8 cellular contexts compared by ENCODE assay signal in the genomic region with DNA sequence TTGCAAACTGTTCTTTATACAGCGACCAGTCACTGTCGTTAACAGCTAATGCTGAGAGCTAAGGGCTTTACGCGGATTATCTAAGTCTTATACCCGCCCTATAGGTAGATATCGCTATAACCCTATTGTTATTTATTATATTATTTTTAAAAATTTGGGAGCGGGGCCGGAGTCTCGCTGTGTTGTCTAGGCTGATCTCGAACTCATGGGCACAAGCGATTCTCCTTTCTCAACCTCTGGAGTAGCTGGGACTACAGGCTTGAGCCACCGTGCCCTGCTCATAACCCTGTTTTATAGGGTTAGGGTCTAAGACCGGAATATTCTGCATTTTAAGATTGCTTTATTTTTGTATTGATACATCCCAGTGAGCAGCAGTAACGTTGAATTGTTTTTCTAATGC. TPM values are rescaled to one million over a fixed set of nuclear protein-coding genes. Genes with fewer than 3 reads are reported as not detected.
A peak's percentile ranks its signal among the peaks of the same experiment; 100 is the strongest.
DNase-seq lines count a peak whose midpoint lies in the region; ATAC-seq and TF ChIP-seq lines count a peak whose summit lies in the region.

No MANE protein-coding gene starts in this region.

- POLR2A ChIA-PET in activated naive CD8-positive, alpha-beta T cell treated with anti-CD3 and anti-CD28 coated beads, Interleukin-2, amount 10 ng/mL, durations not matched to agents 7 days and 5 days (lab: Charles Lee): interaction anchor here (0.6 to 2.1 kb wide), 7 partner anchors 23 to 1543 kb away, joined by 3 to 10 read pairs (median 3); partner anchors contain the start of genes TCF25 and ZNF778

- no peaks in the 10 kb centered on the region for H3K9me3 ChIP-seq in left lung
- H3K9me3 ChIP-seq in testis: no peaks in the 10 kb centered on the region

- peak overlapping the region; percentile 91 to 93 for H3K27ac ChIP-seq in left lung
- H3K27ac ChIP-seq in testis: peak overlapping the region; percentile 95 to 97

- H3K4me1 Mint-ChIP-seq in activated CD4-positive, alpha-beta T cell treated with anti-CD3 and anti-CD28 coated beads, Interleukin-2, amount 10 ng/mL, durations not matched to agents 24 days and 14 days: peaks cover 18% of the 10 kb centered on the region
- peaks cover 18% of the 10 kb centered on the region for H3K4me1 Mint-ChIP-seq in activated naive CD8-positive, alpha-beta T cell treated with anti-CD3 and anti-CD28 coated beads, Interleukin-2, amount 10 ng/mL, durations not matched to agents 7 days and 5 days

- H3K4me3 ChIP-seq in left lung (peak overlapping the region; percentile 88 to 92), testis (peak overlapping the region; percentile 82 to 97)

- no peak for ATAC-seq in activated naive CD8-positive, alpha-beta T cell treated with anti-CD3 and anti-CD28 coated beads, Interleukin-2, amount 10 ng/mL, durations not matched to agents 7 days and 5 days (ENCODE audit: low read depth)
- ATAC-seq in left lung: no peak

- intact Hi-C loops in activated CD4-positive, alpha-beta T cell treated with anti-CD3 and anti-CD28 coated beads, Interleukin-2, amount 10 ng/mL, durations not matched to agents 24 days and 14 days (cut with micrococcal nuclease): loop anchor here (2.0 kb wide), 2 partner anchors 24 to 46 kb away; partner anchors contain the start of genes DBNDD1 and DEF8
- intact Hi-C loops in left lung (cut with DNase I): no loop called here
- intact Hi-C loops in testis (cut with DNase I; ENCODE audit: low total_unique reads): no loop called here

- peaks cover 13 to 54% of the 10 kb centered on the region in 2 donors for H3K4me1 ChIP-seq in left lung
- peaks cover 21% of the 10 kb centered on the region for H3K4me1 ChIP-seq in testis

- no peaks in the 10 kb centered on the region for H3K9me3 Mint-ChIP-seq in activated CD4-positive, alpha-beta T cell treated with anti-CD3 and anti-CD28 coated beads, Interleukin-2, amount 10 ng/mL, durations not matched to agents 24 days and 14 days
- H3K9me3 Mint-ChIP-seq in activated naive CD8-positive, alpha-beta T cell treated with anti-CD3 and anti-CD28 coated beads, Interleukin-2, amount 10 ng/mL, durations not matched to agents 7 days and 5 days: peaks cover 5% of the 10 kb centered on the region

- H3K27me3 Mint-ChIP-seq in activated CD4-positive, alpha-beta T cell treated with anti-CD3 and anti-CD28 coated beads, Interleukin-2, amount 10 ng/mL, durations not matched to agents 24 days and 14 days: peaks cover 2% of the 10 kb centered on the region
- no peaks in the 10 kb centered on the region for H3K27me3 Mint-ChIP-seq in activated naive CD8-positive, alpha-beta T cell treated with anti-CD3 and anti-CD28 coated beads, Interleukin-2, amount 10 ng/mL, durations not matched to agents 7 days and 5 days

- no peak for TF ChIP-seq POLR2A in testis (IDR thresholded peaks at IDR 0.05)

- H3K36me3 ChIP-seq in left lung (peaks cover 0 to 25% of the 10 kb centered on the region in 2 donors), testis (ENCODE audit: low read depth, missing control alignments) (no peaks in the 10 kb centered on the region)

- H3K27me3 ChIP-seq in left lung (no peaks in the 10 kb centered on the region), testis (no peaks in the 10 kb centered on the region)

- H3K36me3 Mint-ChIP-seq in activated CD4-positive, alpha-beta T cell treated with anti-CD3 and anti-CD28 coated beads, Interleukin-2, amount 10 ng/mL, durations not matched to agents 24 days and 14 days (ENCODE audit: low read depth): peaks cover 28% of the 10 kb centered on the region
- peaks cover 15% of the 10 kb centered on the region for H3K36me3 Mint-ChIP-seq in activated naive CD8-positive, alpha-beta T cell treated with anti-CD3 and anti-CD28 coated beads, Interleukin-2, amount 10 ng/mL, durations not matched to agents 7 days and 5 days

- WGBS in testis, 2 donors: 10 to 16% methylated on average over 14 of the region's 14 CpGs

- H3K4me3 Mint-ChIP-seq in activated CD4-positive, alpha-beta T cell treated with anti-CD3 and anti-CD28 coated beads, Interleukin-2, amount 10 ng/mL, durations not matched to agents 24 days and 14 days: peak overlapping the region; percentile 100
- H3K4me3 Mint-ChIP-seq in activated naive CD8-positive, alpha-beta T cell treated with anti-CD3 and anti-CD28 coated beads, Interleukin-2, amount 10 ng/mL, durations not matched to agents 7 days and 5 days: peak overlapping the region; percentile 99

- H3K27ac Mint-ChIP-seq in activated CD4-positive, alpha-beta T cell treated with anti-CD3 and anti-CD28 coated beads, Interleukin-2, amount 10 ng/mL, durations not matched to agents 24 days and 14 days: peak overlapping the region; percentile 97
- H3K27ac Mint-ChIP-seq in activated naive CD8-positive, alpha-beta T cell treated with anti-CD3 and anti-CD28 coated beads, Interleukin-2, amount 10 ng/mL, durations not matched to agents 7 days and 5 days: peak overlapping the region; percentile 97

- DNase-seq in activated CD4-positive, alpha-beta T cell treated with anti-CD3 and anti-CD28 coated beads, Interleukin-2, amount 10 ng/mL, durations not matched to agents 24 days and 14 days: no peak
- DNase-seq in activated CD4-positive, alpha-beta T cell treated with anti-CD3 and anti-CD28 coated beads for 4 hours: no peak
- no peak for DNase-seq in activated naive CD8-positive, alpha-beta T cell treated with anti-CD3 and anti-CD28 coated beads, Interleukin-2, amount 10 ng/mL, durations not matched to agents 7 days and 5 days
- DNase-seq in left lung (peak in 1 of 2 donors; percentile 0), testis (no peak), NCI-H446 (lab: John Stamatoyannopoulos, UW) (no peak), glomerular visceral epithelial cell (ENCODE audit: extremely low spot score) (no peak), SKM-1 (lab: John Stamatoyannopoulos, UW; ENCODE audit: unreplicated experiment) (no peak)

- TF ChIP-seq CTCF in left lung (IDR thresholded peaks at IDR 0.05) (no peak), testis (IDR thresholded peaks at IDR 0.05) (no peak)

RNA-seq across cellular contexts. Expression of gene DEF8, which starts 24.7 kb away (rescaled TPM):
- 39.0 and 42.2 TPM in 2 replicates for total RNA-seq in activated CD4-positive, alpha-beta T cell treated with anti-CD3 and anti-CD28 coated beads, Interleukin-2, amount 10 ng/mL, durations not matched to agents 24 days and 14 days
- total RNA-seq in activated naive CD8-positive, alpha-beta T cell treated with anti-CD3 and anti-CD28 coated beads, Interleukin-2, amount 10 ng/mL, durations not matched to agents 7 days and 5 days: 10 to 100 TPM; 30.9 to 33.5 TPM
- total RNA-seq in left lung (10 to 100 TPM; 57.1 to 70.4 TPM), testis (10 to 100 TPM; 38.1 to 46.4 TPM)
- polyA plus RNA-seq in testis (ENCODE audit: insufficient read depth, low read depth, low replicate concordance): 26.8 TPM

RNA-seq across cellular contexts. Expression of gene DBNDD1, which starts 46.0 kb away (rescaled TPM):
- total RNA-seq in activated CD4-positive, alpha-beta T cell treated with anti-CD3 and anti-CD28 coated beads, Interleukin-2, amount 10 ng/mL, durations not matched to agents 24 days and 14 days: 0.38 TPM in 1 of 2 replicates, not detected in the other
- total RNA-seq in activated naive CD8-positive, alpha-beta T cell treated with anti-CD3 and anti-CD28 coated beads, Interleukin-2, amount 10 ng/mL, durations not matched to agents 7 days and 5 days: 1 to 10 TPM in 1 of 2 experiments, under 1 TPM in 1; 0.62 to 1.2 TPM
- total RNA-seq in left lung (10 to 100 TPM in 1 of 2 donors, 1 to 10 TPM in 1; 8.1 to 20.6 TPM), testis (1 to 10 TPM; 4.7 to 5.1 TPM)
- polyA plus RNA-seq in testis (ENCODE audit: insufficient read depth, low read depth, low replicate concordance): 2.3 TPM

RNA-seq across cellular contexts. Expression of gene TUBB3, which starts 50.1 kb away (rescaled TPM):
- total RNA-seq in activated CD4-positive, alpha-beta T cell treated with anti-CD3 and anti-CD28 coated beads, Interleukin-2, amount 10 ng/mL, durations not matched to agents 24 days and 14 days: 2.2 and 2.6 TPM in 2 replicates
- under 1 TPM; 0.31 to 0.86 TPM for total RNA-seq in activated naive CD8-positive, alpha-beta T cell treated with anti-CD3 and anti-CD28 coated beads, Interleukin-2, amount 10 ng/mL, durations not matched to agents 7 days and 5 days
- total RNA-seq in left lung (10 to 100 TPM; 17.4 to 54.2 TPM), testis (10 to 100 TPM; 38.8 to 61.7 TPM)
- polyA plus RNA-seq in testis (ENCODE audit: insufficient read depth, low read depth, low replicate concordance): 56.5 TPM

RNA-seq across cellular contexts. Expression of gene MC1R, which starts 54.6 kb away (rescaled TPM):
- total RNA-seq in activated CD4-positive, alpha-beta T cell treated with anti-CD3 and anti-CD28 coated beads, Interleukin-2, amount 10 ng/mL, durations not matched to agents 24 days and 14 days: 4.6 and 5.9 TPM in 2 replicates
- 1 to 10 TPM; 5.8 to 7.4 TPM for total RNA-seq in activated naive CD8-positive, alpha-beta T cell treated with anti-CD3 and anti-CD28 coated beads, Interleukin-2, amount 10 ng/mL, durations not matched to agents 7 days and 5 days
- 1 to 10 TPM; 3.5 to 3.9 TPM for total RNA-seq in left lung
- total RNA-seq in testis: 10 to 100 TPM; 40.0 to 53.7 TPM
- polyA plus RNA-seq in testis (ENCODE audit: insufficient read depth, low read depth, low replicate concordance): 30.1 TPM
